ENCODE assay signal across 25 cellular contexts in the genomic region with DNA sequence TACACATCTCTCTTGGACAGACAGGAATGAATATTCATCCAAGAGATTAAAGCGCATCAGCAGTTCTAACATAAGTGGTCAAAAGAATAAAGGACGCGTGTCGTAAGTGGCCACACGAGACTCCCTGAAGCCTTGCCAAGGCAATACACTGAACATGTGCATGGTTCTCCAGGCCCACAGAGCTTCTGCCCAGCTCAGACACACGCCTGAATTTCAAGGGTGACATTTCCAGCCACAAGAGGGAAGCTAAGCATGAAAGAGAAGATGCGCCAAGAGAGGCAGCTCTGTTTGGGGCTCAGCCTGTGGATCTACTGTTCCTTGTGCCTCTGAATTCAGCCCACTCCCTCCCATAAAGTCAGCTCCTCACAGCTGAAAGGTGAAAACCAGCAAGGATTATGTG. TPM values are rescaled to one million over a fixed set of nuclear protein-coding genes. Genes with fewer than 3 reads are reported as not detected.
"Had no signal": no experiment of that assay in that cellular context is flagged by ENCODE, and none has a peak within 500 bp of the region (broad histone marks: within the 10 kb centered on the region; RNA-seq: fewer than 3 reads in every experiment).

No MANE protein-coding gene starts in this region.

- H3K9me3 Mint-ChIP-seq: activated CD8-positive, alpha-beta T cell treated with anti-CD3 and anti-CD28 coated beads for 36 hours; activated naive CD4-positive, alpha-beta T cell treated with anti-CD3 and anti-CD28 coated beads, Interleukin-2, amount 10 ng/mL, durations not matched to agents 7 days and 5 days; activated naive CD8-positive, alpha-beta T cell treated with anti-CD3 and anti-CD28 coated beads for 36 hours; activated T-cell treated with anti-CD3 and anti-CD28 coated beads, Interleukin-2, amount 50 U/mL, for 72 hours; activated T-helper 2 cell treated with anti-CD3 and anti-CD28 coated beads, Interferon-gamma antibody, Interleukin-2, Interleukin-4, amounts not matched to agents 10 μg/mL and 5 μg/mL and 100 μg/mL, durations not matched to agents 14 hours and 24 hours and 36 hours had no signal

- H3K4me1 Mint-ChIP-seq: activated naive CD4-positive, alpha-beta T cell treated with anti-CD3 and anti-CD28 coated beads, Interleukin-2, amount 10 ng/mL, durations not matched to agents 7 days and 5 days; activated naive CD8-positive, alpha-beta T cell treated with anti-CD3 and anti-CD28 coated beads for 36 hours had no signal

- H3K27me3 Mint-ChIP-seq: activated CD8-positive, alpha-beta T cell treated with anti-CD3 and anti-CD28 coated beads for 36 hours; activated naive CD4-positive, alpha-beta T cell treated with anti-CD3 and anti-CD28 coated beads, Interleukin-2, amount 10 ng/mL, durations not matched to agents 7 days and 5 days had no signal

- H3K9me3 ChIP-seq: adrenal gland had no signal

- H3K4me3 ChIP-seq: adrenal gland, SK-N-MC had no signal

- H3K36me3 ChIP-seq: adrenal gland had no signal

- H3K36me3 Mint-ChIP-seq: activated naive CD4-positive, alpha-beta T cell treated with anti-CD3 and anti-CD28 coated beads, Interleukin-2, amount 10 ng/mL, durations not matched to agents 7 days and 5 days; activated naive CD8-positive, alpha-beta T cell treated with anti-CD3 and anti-CD28 coated beads for 36 hours had no signal

- DNase-seq: activated CD4-positive, alpha-beta T cell treated with anti-CD3 and anti-CD28 coated beads for 4 hours; activated CD8-positive, alpha-beta memory T cell treated with anti-CD3 and anti-CD28 coated beads, Interleukin-2, amount 50 U/mL, for 4 hours; activated CD8-positive, alpha-beta T cell treated with anti-CD3 and anti-CD28 coated beads for 36 hours; activated gamma-delta T cell treated with Interleukin-2 at 50 U/mL for 16 hours; activated naive CD4-positive, alpha-beta T cell treated with anti-CD3 and anti-CD28 coated beads, Interleukin-2, amount 10 ng/mL, durations not matched to agents 7 days and 5 days; activated naive CD8-positive, alpha-beta T cell treated with anti-CD3 and anti-CD28 coated beads for 36 hours; activated T-cell treated with anti-CD3 and anti-CD28 coated beads, Interleukin-2, amount 50 U/mL, for 72 hours; adrenal gland; cerebellar nuclear complex; KG1; MV-4-11; NCI-H1417 treated with DMSO at 0.1 percent for 48 hours; NCI-H1694; NCI-H2081; NCI-H2171; NCI-H2227 treated with DMSO at 0.1 percent for 48 hours; NCI-H446 treated with DMSO at 0.1 percent for 48 hours; NCI-H524 treated with DMSO at 0.1 percent for 48 hours; NCI-H748 treated with DMSO at 0.1 percent for 48 hours; SIG-M5; SW 1271 had no signal

- H3K27ac Mint-ChIP-seq: activated CD8-positive, alpha-beta T cell treated with anti-CD3 and anti-CD28 coated beads for 36 hours; activated naive CD4-positive, alpha-beta T cell treated with anti-CD3 and anti-CD28 coated beads, Interleukin-2, amount 10 ng/mL, durations not matched to agents 7 days and 5 days; activated naive CD8-positive, alpha-beta T cell treated with anti-CD3 and anti-CD28 coated beads for 36 hours; activated T-cell treated with anti-CD3 and anti-CD28 coated beads, Interleukin-2, amount 50 U/mL, for 72 hours; activated T-helper 2 cell treated with anti-CD3 and anti-CD28 coated beads, Interferon-gamma antibody, Interleukin-2, Interleukin-4, amounts not matched to agents 10 μg/mL and 5 μg/mL and 100 μg/mL, durations not matched to agents 14 hours and 24 hours and 36 hours had no signal

- H3K4me3 Mint-ChIP-seq: activated CD8-positive, alpha-beta T cell treated with anti-CD3 and anti-CD28 coated beads for 36 hours; activated naive CD4-positive, alpha-beta T cell treated with anti-CD3 and anti-CD28 coated beads, Interleukin-2, amount 10 ng/mL, durations not matched to agents 7 days and 5 days; activated naive CD8-positive, alpha-beta T cell treated with anti-CD3 and anti-CD28 coated beads for 36 hours; activated T-cell treated with anti-CD3 and anti-CD28 coated beads, Interleukin-2, amount 50 U/mL, for 72 hours had no signal

- H3K4me1 ChIP-seq: adrenal gland had no signal

- H3K27me3 ChIP-seq: adrenal gland had no signal

- H3K27ac ChIP-seq: adrenal gland, SK-N-MC had no signal

RNA-seq across cellular contexts. Expression of a gene that starts 47.1 kb away (rescaled TPM):
- total RNA-seq: M059J, OCI-LY7 had no signal
